1 cellular context compared by ENCODE assay signal in the genomic region with DNA sequence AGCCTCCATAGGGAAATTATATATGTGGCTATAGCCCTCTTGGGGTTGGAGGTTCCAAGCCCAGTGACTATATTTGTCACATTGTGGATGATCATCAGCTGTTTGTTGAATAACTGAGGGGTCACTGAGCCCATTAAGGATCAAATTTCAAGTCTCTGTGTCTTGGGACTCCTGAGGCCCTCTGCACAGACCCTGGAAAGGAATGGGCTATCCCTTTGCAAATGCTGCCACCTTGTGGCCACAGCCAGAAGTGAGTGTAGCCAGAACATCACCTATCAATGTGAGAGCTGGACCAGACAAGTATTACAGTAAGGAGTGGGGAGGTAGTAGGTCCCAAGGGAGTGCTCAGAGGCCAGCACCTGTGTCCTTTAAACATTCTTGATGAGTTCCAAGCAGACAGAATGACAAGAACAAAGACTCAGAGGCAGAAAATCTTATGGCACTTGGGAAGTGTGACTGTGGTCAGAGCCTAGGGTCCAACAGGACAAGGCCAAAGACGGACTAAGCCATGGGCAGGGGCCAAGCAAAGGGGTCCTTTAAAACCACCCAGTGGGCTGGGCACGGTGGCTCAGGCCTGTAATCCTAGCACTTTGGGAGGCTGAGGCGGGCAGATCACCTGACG.
TF ChIP-seq lines count a peak whose summit lies in the region.

No MANE protein-coding gene starts in this region.

TF ChIP-seq in GM12878, 131 proteins besides CTCF, POLR2A, EP300 and RAD21:
- TF ChIP-seq POLR2AphosphoS5 (IDR thresholded peaks at IDR 0.05; ENCODE audit: low read length) (no peak), SMC3 (IDR thresholded peaks at IDR 0.05; ENCODE audit: borderline replicate concordance, low read length) (peak; percentile 74), MEF2B (IDR thresholded peaks at IDR 0.05; ENCODE audit: partially characterized antibody, poor library complexity, severe bottlenecking) (peak; percentile 55), CREB1 (IDR thresholded peaks at IDR 0.05; ENCODE audit: low read depth) (0 out of 2 replicates have a peak, but pooled peaks have one; percentile 9), CHD2 (IDR thresholded peaks at IDR 0.05; ENCODE audit: borderline replicate concordance, low read depth, low read length) (no peak), SPI1 (IDR thresholded peaks at IDR 0.05; ENCODE audit: borderline replicate concordance, insufficient read depth, low read depth, low read length) (no peak)
